Comparison of ENCODE assay signal across 29 cellular contexts in genomic region chr16:53040788-53041187, GRCh38. TPM values are rescaled to one million over a fixed set of nuclear protein-coding genes. Genes with fewer than 3 reads are reported as not detected.
DNase-seq lines count a peak whose midpoint lies in the region; ATAC-seq, FAIRE-seq and TF ChIP-seq lines count a peak whose summit lies in the region.
"Had no signal": no experiment of that assay in that cellular context is flagged by ENCODE, and none has a peak within 500 bp of the region (broad histone marks: within the 10 kb centered on the region; RNA-seq: fewer than 3 reads in every experiment).

No MANE protein-coding gene starts in this region.

- H3K36me3 Mint-ChIP-seq in MCF 10A (ENCODE audit: insufficient read depth, unreplicated experiment), result no peaks in the 10 kb centered on the region
- H3K36me3 Mint-ChIP-seq: naive thymus-derived CD4-positive, alpha-beta T cell; stimulated activated effector memory CD8-positive, alpha-beta T cell treated with anti-CD3 and anti-CD28 coated beads, Interleukin-12 subunit alpha, Interleukin-12 subunit beta, amount 100 ng/mL, for 72 hours had no signal

- TF ChIP-seq CTCF in MCF 10A (IDR thresholded peaks at IDR 0.05; ENCODE audit: unreplicated experiment), result no peak
- no peak for TF ChIP-seq CTCF in mammary epithelial cell (conservative IDR thresholded peaks at IDR 0.05 in 1 of 2, IDR thresholded peaks at IDR 0.05 in 1 of 2; ENCODE audit: extremely low read depth in 1 of 2, insufficient read depth in 1 of 2, low read depth in 1 of 2, low read length in 2 of 2)
- TF ChIP-seq CTCF in K562 (IDR thresholded peaks at IDR 0.05 in 2 of 3, conservative IDR thresholded peaks at IDR 0.05 in 1 of 3; ENCODE audit: insufficient read depth in 2 of 3, low read depth in 1 of 3, low read length in 3 of 3), result no peak
- no peak for TF ChIP-seq CTCF in keratinocyte (optimal IDR thresholded peaks at IDR 0.05 in 1 of 3, IDR thresholded peaks at IDR 0.05 in 1 of 3, conservative IDR thresholded peaks at IDR 0.05 in 1 of 3; ENCODE audit: extremely low read depth in 1 of 3, insufficient read depth in 2 of 3, low read length in 3 of 3)
- TF ChIP-seq CTCF in stomach (IDR thresholded peaks at IDR 0.05), result no peak

- DNase-seq in MCF 10A (ENCODE audit: unreplicated experiment) (no peak), mammary epithelial cell (no peak), K562 (ENCODE audit: extremely low read depth in 1 of 4, low spot score in 3 of 4) (no peak), keratinocyte (ENCODE audit: low read depth, low spot score) (no peak), stomach (no peak), NCI-H1694 (lab: John Stamatoyannopoulos, UW) (no peak)
- DNase-seq: activated CD4-positive, alpha-beta T cell treated with anti-CD3 and anti-CD28 coated beads for 36 hours; activated CD8-positive, alpha-beta memory T cell treated with anti-CD3 and anti-CD28 coated beads for 24 hours; activated naive CD4-positive, alpha-beta T cell treated with anti-CD3 and anti-CD28 coated beads for 36 hours; activated T-cell treated with anti-CD3 and anti-CD28 coated beads, Interleukin-2, amount 50 U/mL, for 4 hours; amygdala; erythroblast; naive thymus-derived CD4-positive, alpha-beta T cell; NCI-H1092; NCI-H1930; NCI-H345; NCI-H82; OCI-M1; SHP77 treated with DMSO at 0.1 percent for 48 hours; stimulated activated CD4-positive, alpha-beta T cell treated with anti-CD3 and anti-CD28 coated beads, Interleukin-2, amount 100 ng/mL, for 24 hours had no signal

- peak overlapping the region; percentile 16 for H3K27ac Mint-ChIP-seq in MCF 10A (ENCODE audit: low read depth, unreplicated experiment)
- H3K27ac Mint-ChIP-seq: activated CD4-positive, alpha-beta T cell treated with anti-CD3 and anti-CD28 coated beads for 36 hours; activated naive CD4-positive, alpha-beta T cell treated with anti-CD3 and anti-CD28 coated beads for 36 hours; stimulated activated effector memory CD8-positive, alpha-beta T cell treated with anti-CD3 and anti-CD28 coated beads, Interleukin-12 subunit alpha, Interleukin-12 subunit beta, amount 100 ng/mL, for 72 hours had no signal

- H3K79me2 ChIP-seq in mammary epithelial cell (ENCODE audit: insufficient read depth, low read length), result no peaks in the 10 kb centered on the region
- no peaks in the 10 kb centered on the region for H3K79me2 ChIP-seq in K562 (ENCODE audit: control insufficient read depth, insufficient read depth, low read length)
- H3K79me2 ChIP-seq in keratinocyte (ENCODE audit: control insufficient read depth, insufficient read depth, low read length), result no peaks in the 10 kb centered on the region

- H3K4me2 ChIP-seq in mammary epithelial cell (ENCODE audit: insufficient read depth, low read depth, low read length), result no peak overlapping the region
- H3K4me2 ChIP-seq in K562 (ENCODE audit: insufficient read depth, low read length), result no peak overlapping the region
- no peak overlapping the region for H3K4me2 ChIP-seq in keratinocyte (ENCODE audit: control insufficient read depth, extremely low read depth, insufficient read depth, low read depth, low read length)

- peaks cover 7% of the 10 kb centered on the region for H3K9me3 Mint-ChIP-seq in MCF 10A (ENCODE audit: unreplicated experiment)
- H3K9me3 Mint-ChIP-seq: activated naive CD4-positive, alpha-beta T cell treated with anti-CD3 and anti-CD28 coated beads for 36 hours; activated T-cell treated with anti-CD3 and anti-CD28 coated beads, Interleukin-2, amount 50 U/mL, for 4 hours; central memory CD8-positive, alpha-beta T cell; stimulated activated effector memory CD8-positive, alpha-beta T cell treated with anti-CD3 and anti-CD28 coated beads, Interleukin-12 subunit alpha, Interleukin-12 subunit beta, amount 100 ng/mL, for 72 hours had no signal

- H3K27ac ChIP-seq in mammary epithelial cell (ENCODE audit: insufficient read depth, low read depth, low read length) (no peak overlapping the region), K562 (ENCODE audit: extremely low read depth, low read depth, low read length) (no peak overlapping the region), keratinocyte (ENCODE audit: control insufficient read depth, insufficient read depth, low read length) (no peak overlapping the region), stomach (peak overlapping the region in 3 of 5 donors; percentile 66 to 80 (median 73))
- H3K27ac ChIP-seq: 22Rv1, thoracic aorta had no signal

- no peak for FAIRE-seq in K562 (lab: Jason Lieb, UNC)
- peak; percentile 57 for FAIRE-seq in keratinocyte (lab: Jason Lieb, UNC)
- FAIRE-seq: frontal cortex, TTC549 had no signal

- H3K27me3 Mint-ChIP-seq in MCF 10A (ENCODE audit: insufficient read depth, unreplicated experiment), result no peaks in the 10 kb centered on the region

- H3K4me1 ChIP-seq in mammary epithelial cell (ENCODE audit: insufficient read depth, low read length) (peaks cover 49% of the 10 kb centered on the region), K562 (replicated peaks in 1 of 2; ENCODE audit: control insufficient read depth in 2 of 2, insufficient read depth in 2 of 2, low read length in 2 of 2) (no peaks in the 10 kb centered on the region), keratinocyte (ENCODE audit: control insufficient read depth, extremely low read depth, insufficient read depth, low read length) (peaks cover 42% of the 10 kb centered on the region), stomach (peaks cover 35 to 48% (median 45%) of the 10 kb centered on the region in 4 donors)

- H3K9me1 ChIP-seq in K562 (ENCODE audit: control insufficient read depth, insufficient read depth, low read length), result no peaks in the 10 kb centered on the region
- H3K9me1 ChIP-seq in keratinocyte (ENCODE audit: control insufficient read depth, extremely low read depth, insufficient read depth, low read length), result no peaks in the 10 kb centered on the region

- H2AFZ ChIP-seq in mammary epithelial cell (ENCODE audit: low read depth, low read length), result no peak overlapping the region
- no peak overlapping the region for H2AFZ ChIP-seq in K562 (ENCODE audit: low read depth, low read length)
- H2AFZ ChIP-seq in keratinocyte (ENCODE audit: control insufficient read depth, low read length), result no peak overlapping the region

- CTCF ChIA-PET in MCF 10A (lab: Yijun Ruan, JAX) (interaction anchor here (0.7 to 2.2 kb wide), 6 partner anchors 12 to 376 kb away, joined by 3 to 8 read pairs (median 4); no protein-coding TSS in a partner anchor), mammary epithelial cell (lab: Charles Lee; ENCODE audit: low non-redundant PET) (no interaction called here), K562 (lab: Yijun Ruan, JAX; ENCODE audit: low intra/inter-chr PET ratio) (no interaction called here)

- TF ChIP-seq EP300 in K562 (IDR thresholded peaks at IDR 0.05; ENCODE audit: low read length) (no peak), stomach (IDR thresholded peaks at IDR 0.05) (no peak)

- intact Hi-C loops in MCF 10A (cut with micrococcal nuclease), result no loop called here
- intact Hi-C loops in mammary epithelial cell (cut with micrococcal nuclease), result loop anchor here (10.0 kb wide), 1 partner anchor 394 kb away; the partner anchor contains the start of gene RBL2
- intact Hi-C loops in K562 (cut with micrococcal nuclease), result no loop called here
- intact Hi-C loops in stomach (cut with DNase I; ENCODE audit: low total_unique reads), result no loop called here

- peaks cover 53% of the 10 kb centered on the region for H3K4me1 Mint-ChIP-seq in MCF 10A (ENCODE audit: insufficient read depth, unreplicated experiment)
- H3K4me1 Mint-ChIP-seq: activated CD4-positive, alpha-beta T cell treated with anti-CD3 and anti-CD28 coated beads for 36 hours; central memory CD8-positive, alpha-beta T cell; stimulated activated effector memory CD8-positive, alpha-beta T cell treated with anti-CD3 and anti-CD28 coated beads, Interleukin-12 subunit alpha, Interleukin-12 subunit beta, amount 100 ng/mL, for 72 hours had no signal

- no peaks in the 10 kb centered on the region for H4K20me1 ChIP-seq in mammary epithelial cell (ENCODE audit: insufficient read depth, low read length)
- H4K20me1 ChIP-seq in K562 (replicated peaks; ENCODE audit: control insufficient read depth, insufficient read depth, low read length), result no peaks in the 10 kb centered on the region
- no peaks in the 10 kb centered on the region for H4K20me1 ChIP-seq in keratinocyte (ENCODE audit: control insufficient read depth, extremely low read depth, insufficient read depth, low read length)

- H3K9me3 ChIP-seq in mammary epithelial cell (replicated peaks; ENCODE audit: insufficient read depth, low read length) (no peaks in the 10 kb centered on the region), K562 (replicated peaks; ENCODE audit: control insufficient read depth, insufficient read depth, low read depth, low read length) (no peaks in the 10 kb centered on the region), keratinocyte (ENCODE audit: control insufficient read depth, low read depth, low read length) (no peaks in the 10 kb centered on the region), stomach (no peaks in the 10 kb centered on the region)
- H3K9me3 ChIP-seq: thoracic aorta had no signal

- POLR2A ChIA-PET in MCF 10A (lab: Yijun Ruan, JAX), result interaction anchor here (0.6 to 1.1 kb wide), 2 partner anchors 13 to 181 kb away, joined by 3 to 5 read pairs; partner anchors contain the start of gene CHD9
- POLR2A ChIA-PET in K562 (lab: Yijun Ruan, JAX), result no interaction called here

- no peak overlapping the region for H3K9ac ChIP-seq in mammary epithelial cell (ENCODE audit: insufficient read depth, low read length)
- H3K9ac ChIP-seq in K562 (ENCODE audit: insufficient read depth in 1 of 2, low read depth in 2 of 2, low read length in 2 of 2), result no peak overlapping the region
- no peak overlapping the region for H3K9ac ChIP-seq in keratinocyte (ENCODE audit: control insufficient read depth, extremely low read depth, insufficient read depth, low read length)

- peak overlapping the region; percentile 1 for H3K4me3 Mint-ChIP-seq in MCF 10A (ENCODE audit: unreplicated experiment)
- H3K4me3 Mint-ChIP-seq: activated CD4-positive, alpha-beta T cell treated with anti-CD3 and anti-CD28 coated beads for 36 hours; activated naive CD4-positive, alpha-beta T cell treated with anti-CD3 and anti-CD28 coated beads for 36 hours; activated T-cell treated with anti-CD3 and anti-CD28 coated beads, Interleukin-2, amount 50 U/mL, for 4 hours; central memory CD8-positive, alpha-beta T cell; naive thymus-derived CD4-positive, alpha-beta T cell; stimulated activated effector memory CD8-positive, alpha-beta T cell treated with anti-CD3 and anti-CD28 coated beads, Interleukin-12 subunit alpha, Interleukin-12 subunit beta, amount 100 ng/mL, for 72 hours had no signal

- TF ChIP-seq POLR2A in K562 (conservative IDR thresholded peaks at IDR 0.05) (no peak), stomach (IDR thresholded peaks at IDR 0.05) (no peak)

- dilution Hi-C loops in mammary epithelial cell (cut with HindIII; ENCODE audit: low sequenced_read_pairs) (no loop called here), keratinocyte (cut with MboI; ENCODE audit: extremely low pct_ligation_motif_present, low sequenced_read_pairs) (no loop called here)

- no peak overlapping the region for H3K4me3 ChIP-seq in mammary epithelial cell (replicated peaks in 1 of 3; ENCODE audit: insufficient read depth in 1 of 3, low read depth in 2 of 3, low read length in 3 of 3)
- no peak overlapping the region for H3K4me3 ChIP-seq in K562
- H3K4me3 ChIP-seq in keratinocyte (ENCODE audit: control insufficient read depth in 2 of 3, extremely low read depth in 1 of 3, insufficient read depth in 2 of 3, low read depth in 1 of 3, low read length in 3 of 3), result no peak overlapping the region
- no peak overlapping the region for H3K4me3 ChIP-seq in stomach
- H3K4me3 ChIP-seq: thoracic aorta had no signal

- BruUV-seq in MCF 10A (replicated peaks; lab: Mats Ljungman, UMichigan) (no TSS peak), mammary epithelial cell (replicated peaks; lab: Mats Ljungman, UMichigan) (no TSS peak), K562 (replicated peaks; lab: Mats Ljungman, UMichigan) (no TSS peak)

- H3K36me3 ChIP-seq in mammary epithelial cell (ENCODE audit: insufficient read depth, low read length), result no peaks in the 10 kb centered on the region
- H3K36me3 ChIP-seq in K562 (ENCODE audit: control insufficient read depth, insufficient read depth, low read length), result no peaks in the 10 kb centered on the region
- no peaks in the 10 kb centered on the region for H3K36me3 ChIP-seq in keratinocyte (ENCODE audit: control insufficient read depth in 2 of 2, extremely low read depth in 1 of 2, insufficient read depth in 2 of 2, low read length in 2 of 2)
- H3K36me3 ChIP-seq in stomach, result no peaks in the 10 kb centered on the region
- H3K36me3 ChIP-seq: thoracic aorta had no signal

- 100% methylated on average over 1 of the region's 1 CpG for WGBS in mammary epithelial cell (ENCODE audit: low coverage, missing lambda C conversion rate)
- 8% methylated on average over 1 of the region's 1 CpG for WGBS in K562 (ENCODE audit: insufficient coverage, low coverage, missing lambda C conversion rate)
- 77 to 100% (median 94%) methylated on average over 1 of the region's 1 CpG for WGBS in stomach, 5 donors

- in situ Hi-C loops in mammary epithelial cell (cut with MboI; ENCODE audit: low sequenced_read_pairs in 2 of 2) (no loop called here), K562 (cut with MboI) (no loop called here)

- ATAC-seq in K562 (no peak), GM18502 (IDR thresholded peaks at IDR 0.05; ENCODE audit: poor library complexity, unreplicated experiment) (no peak), HG02840 (IDR thresholded peaks at IDR 0.05; ENCODE audit: low FRiP score, unreplicated experiment) (no peak)
- ATAC-seq: activated CD4-positive, alpha-beta T cell treated with anti-CD3 and anti-CD28 coated beads for 36 hours; activated T-cell treated with anti-CD3 and anti-CD28 coated beads, Interleukin-2, amount 50 U/mL, for 4 hours; HCT116; naive thymus-derived CD4-positive, alpha-beta T cell; stimulated activated effector memory CD8-positive, alpha-beta T cell treated with anti-CD3 and anti-CD28 coated beads, Interleukin-12 subunit alpha, Interleukin-12 subunit beta, amount 100 ng/mL, for 72 hours had no signal

- H3K27me3 ChIP-seq in mammary epithelial cell (ENCODE audit: insufficient read depth, low read length) (no peaks in the 10 kb centered on the region), K562 (ENCODE audit: control insufficient read depth in 2 of 2, insufficient read depth in 2 of 2, low read length in 2 of 2) (peaks cover 22 to 27% of the 10 kb centered on the region in 2 experiments; a peak in 4 of 5 replicates), keratinocyte (ENCODE audit: control insufficient read depth, extremely low read depth, insufficient read depth, low read length) (no peaks in the 10 kb centered on the region), stomach (peaks cover 0 to 4% (median 0%) of the 10 kb centered on the region in 3 donors)

- TF ChIP-seq RAD21 in K562 (CRISPR knock-in tag; conservative IDR thresholded peaks at IDR 0.05 in 1 of 2, IDR thresholded peaks at IDR 0.05 in 1 of 2), result no peak

RNA-seq across cellular contexts. Expression of gene CHD9NB, which starts 11.9 kb away (rescaled TPM):
- total RNA-seq in MCF 10A (2022), result 2.4 and 2.9 TPM in 2 replicates
- total RNA-seq in mammary epithelial cell, result 1 to 10 TPM in 1 of 2 donors, under 1 TPM in 1; 0.83 to 1.8 TPM
- 2.4 TPM for polyA plus RNA-seq in mammary epithelial cell
- polyA minus RNA-seq in mammary epithelial cell, result not detected
- total RNA-seq in K562 (2011; cell fraction: chromatin; rRNA removed; ENCODE audit: low replicate concordance), result not detected in 2 replicates
- not detected in 2 replicates for total RNA-seq in K562 (2011; cell fraction: nucleolus; rRNA removed)
- not detected in 2 replicates for total RNA-seq in K562 (2011; cell fraction: nucleoplasm; rRNA removed)
- not detected in 2 replicates for total RNA-seq in K562 (2014; rRNA removed)
- 0.07 TPM in 1 of 2 replicates, not detected in the other for total RNA-seq in K562 (2014; rRNA removed; fragmentation: Illumina TruSeq; extraction: Trizol)
- not detected in 2 replicates for total RNA-seq in K562 (2015; rRNA removed; fragmentation: Illumina TruSeq; extraction: Trizol)
- total RNA-seq in K562 (2021), result 0.13 TPM in 1 of 2 replicates, not detected in the other
- not detected in 2 replicates for polyA plus RNA-seq in K562 (2011; rRNA removed)
- not detected in 2 replicates for polyA plus RNA-seq in K562 (2011; cell fraction: cytosol; rRNA removed)
- 0.07 TPM in 1 of 2 replicates, not detected in the other for polyA plus RNA-seq in K562 (2011; cell fraction: nucleus; rRNA removed)
- polyA plus RNA-seq in K562 (2012), result 0.10 TPM in 1 of 2 replicates, not detected in the other
- polyA plus RNA-seq in K562 (2014; fragmentation: Illumina TruSeq; extraction: Trizol), result 0.10 and 0.29 TPM in 2 replicates
- under 1 TPM in 1 of 2 experiments, not detected in 1; 0.06 TPM for polyA plus RNA-seq in K562 (2014; fragmentation: Nextera tagmentation; extraction: Ambion mirVana)
- polyA plus RNA-seq in K562 (2014; rRNA removed), result 0.19 TPM in 1 of 2 replicates, not detected in the other
- polyA minus RNA-seq in K562 (2011; rRNA and poly(A)+ RNA removed), result not detected in 2 replicates
- not detected in 2 replicates for polyA minus RNA-seq in K562 (2011; cell fraction: cytosol; rRNA and poly(A)+ RNA removed)
- not detected in 2 replicates for polyA minus RNA-seq in K562 (2011; cell fraction: nucleus; rRNA and poly(A)+ RNA removed)
- 0.53 to 0.89 TPM (median 0.64 TPM) in 3 replicates for polyA plus RNA-seq in keratinocyte
- 0.21 TPM for polyA plus RNA-seq in keratinocyte (2011; ENCODE audit: low read depth)
- 0.75 and 0.82 TPM in 2 replicates for polyA plus RNA-seq in keratinocyte (2011; cell fraction: cytosol; rRNA removed)
- polyA plus RNA-seq in keratinocyte (2011; cell fraction: nucleus; rRNA removed), result 2.1 TPM in 2 replicates
- polyA plus RNA-seq in keratinocyte (2012; ENCODE audit: low replicate concordance), result 0.79 and 1.3 TPM in 2 replicates
- 0.73 to 1.8 TPM (median 1.1 TPM) in 3 replicates for polyA minus RNA-seq in keratinocyte
- polyA minus RNA-seq in keratinocyte (2011; cell fraction: cytosol; rRNA and poly(A)+ RNA removed), result not detected
- polyA minus RNA-seq in keratinocyte (2011; cell fraction: nucleus; rRNA and poly(A)+ RNA removed), result 0.74 and 1.6 TPM in 2 replicates
- 1 to 10 TPM in 1 of 5 donors, under 1 TPM in 3, not detected in 1; 0.58 to 8.2 (median 0.81) TPM for total RNA-seq in stomach
- 1 to 10 TPM in 2 of 3 donors, under 1 TPM in 1; 0.93 to 1.7 (median 1.1) TPM for polyA plus RNA-seq in stomach
- total RNA-seq: activated T-cell treated with anti-CD3 and anti-CD28 coated beads, Interleukin-2, amount 50 U/mL, for 4 hours had no signal
- polyA plus RNA-seq: naive thymus-derived CD4-positive, alpha-beta T cell had no signal

RNA-seq across cellular contexts. Expression of gene CHD9, which starts 14.0 kb away (rescaled TPM):
- total RNA-seq in MCF 10A (2022) (62.8 and 62.9 TPM in 2 replicates), mammary epithelial cell (10 to 100 TPM; 49.2 to 53.2 TPM), K562 (2014; rRNA removed) (22.0 and 32.0 TPM in 2 replicates), K562 (2014; rRNA removed; fragmentation: Illumina TruSeq; extraction: Trizol) (58.1 and 65.4 TPM in 2 replicates), K562 (2015; rRNA removed; fragmentation: Illumina TruSeq; extraction: Trizol) (49.1 and 54.0 TPM in 2 replicates), K562 (2021) (38.8 and 40.7 TPM in 2 replicates), stomach (100 to 1,000 TPM in 2 of 5 donors, 10 to 100 TPM in 3; 26.6 to 224 (median 78.1) TPM)
- polyA plus RNA-seq in mammary epithelial cell (16.0 TPM), K562 (2011; rRNA removed) (33.9 and 41.6 TPM in 2 replicates), K562 (2014; fragmentation: Illumina TruSeq; extraction: Trizol) (25.6 and 29.0 TPM in 2 replicates), K562 (2014; fragmentation: Nextera tagmentation; extraction: Ambion mirVana) (10 to 100 TPM; 33.7 to 69.3 TPM), K562 (2014; rRNA removed) (26.1 and 40.6 TPM in 2 replicates), keratinocyte (18.5 to 32.8 TPM (median 24.7 TPM) in 3 replicates), stomach (1 to 10 TPM; 8.1 to 9.7 (median 8.7) TPM)
- polyA minus RNA-seq in mammary epithelial cell (30.2 TPM), keratinocyte (10.3 to 146 TPM (median 105 TPM) in 3 replicates)
- total RNA-seq in K562 (2011; cell fraction: chromatin; rRNA removed; ENCODE audit: low replicate concordance), result 65.0 and 350 TPM in 2 replicates
- total RNA-seq in K562 (2011; cell fraction: nucleolus; rRNA removed), result 31.9 and 54.3 TPM in 2 replicates
- total RNA-seq in K562 (2011; cell fraction: nucleoplasm; rRNA removed), result 103 and 111 TPM in 2 replicates
- polyA plus RNA-seq in K562 (2011; cell fraction: cytosol; rRNA removed), result 6.7 and 13.4 TPM in 2 replicates
- 31.4 and 44.3 TPM in 2 replicates for polyA plus RNA-seq in K562 (2011; cell fraction: nucleus; rRNA removed)
- polyA plus RNA-seq in K562 (2012), result 20.4 and 21.2 TPM in 2 replicates
- polyA minus RNA-seq in K562 (2011; rRNA and poly(A)+ RNA removed), result 179 and 246 TPM in 2 replicates
- 23.1 and 25.2 TPM in 2 replicates for polyA minus RNA-seq in K562 (2011; cell fraction: cytosol; rRNA and poly(A)+ RNA removed)
- polyA minus RNA-seq in K562 (2011; cell fraction: nucleus; rRNA and poly(A)+ RNA removed), result 89.8 and 176 TPM in 2 replicates
- polyA plus RNA-seq in keratinocyte (2011; ENCODE audit: low read depth), result 66.4 TPM
- 7.3 and 17.0 TPM in 2 replicates for polyA plus RNA-seq in keratinocyte (2011; cell fraction: cytosol; rRNA removed)
- polyA plus RNA-seq in keratinocyte (2011; cell fraction: nucleus; rRNA removed), result 40.9 and 55.0 TPM in 2 replicates
- polyA plus RNA-seq in keratinocyte (2012; ENCODE audit: low replicate concordance), result 13.0 and 14.7 TPM in 2 replicates
- polyA minus RNA-seq in keratinocyte (2011; cell fraction: cytosol; rRNA and poly(A)+ RNA removed), result 11.5 TPM
- 64.3 and 116 TPM in 2 replicates for polyA minus RNA-seq in keratinocyte (2011; cell fraction: nucleus; rRNA and poly(A)+ RNA removed)

Comparison
In these comparisons a context has a peak if more than half of its experiments do, and no peak if none do; other contexts are left out.
1. H3K27ac ChIP-seq: peak in stomach (3 of 5); none in mammary epithelial cell (single experiment), K562 (single experiment) and keratinocyte (single experiment).